10 cellular contexts compared by ENCODE assay signal in genomic region chr16:22370038-22370541, GRCh38. TPM values are rescaled to one million over a fixed set of nuclear protein-coding genes. Genes with fewer than 3 reads are reported as not detected.
A peak's percentile ranks its signal among the peaks of the same experiment; 100 is the strongest.
DNase-seq lines count a peak whose midpoint lies in the region; ATAC-seq, FAIRE-seq and TF ChIP-seq lines count a peak whose summit lies in the region.
"Had no signal": no experiment of that assay in that cellular context is flagged by ENCODE, and none has a peak within 500 bp of the region (broad histone marks: within the 10 kb centered on the region; RNA-seq: fewer than 3 reads in every experiment).

No MANE protein-coding gene starts in this region.

- 39% methylated on average over 1 of the region's 1 CpG for WGBS in right cardiac atrium
- 87% methylated on average over 1 of the region's 1 CpG for WGBS in HepG2 (ENCODE audit: low lambda C conversion rate)
- no CpG with 5 or more reads among the region's 1 CpG for WGBS in neuronal stem cell (ENCODE audit: extremely low coverage in 2 of 2, insufficient read length in 2 of 2, insufficient replicate concordance in 1 of 2), 2 donors

- TF ChIP-seq RAD21 in HepG2 (CRISPR knock-in tag; IDR thresholded peaks at IDR 0.05), result no peak

- H3K9me3 Mint-ChIP-seq in activated naive CD8-positive, alpha-beta T cell treated with anti-CD3 and anti-CD28 coated beads, Interleukin-2, amount 10 ng/mL, durations not matched to agents 7 days and 5 days, result peaks cover 6% of the 10 kb centered on the region

- TF ChIP-seq POLR2A in HepG2 (IDR thresholded peaks at IDR 0.05; ENCODE audit: insufficient read depth in 1 of 2, low read depth in 2 of 2, low read length in 2 of 2) (no peak; a peak in 1 of 4 replicates), vagina (IDR thresholded peaks at IDR 0.05) (no peak)

- H3K4me3 ChIP-seq in left ventricle myocardium inferior, result no peak overlapping the region
- no peak overlapping the region for H3K4me3 ChIP-seq in right cardiac atrium (ENCODE audit: low read length)
- peak overlapping the region; percentile 3 to 21 (median 6); a peak in 3 of 6 replicates for H3K4me3 ChIP-seq in HepG2 (replicated peaks in 1 of 3; ENCODE audit: insufficient read depth in 1 of 3, low read depth in 2 of 3, low read length in 3 of 3)
- H3K4me3 ChIP-seq in vagina, result no peak overlapping the region
- H3K4me3 ChIP-seq in neuronal stem cell (ENCODE audit: low read length in 2 of 2), result no peak overlapping the region
- H3K4me3 ChIP-seq: SJSA1 had no signal

- no peak for TF ChIP-seq EP300 in HepG2 (IDR thresholded peaks at IDR 0.05; ENCODE audit: low read depth in 2 of 2, low read length in 2 of 2)
- peak; percentile 17; the same call in 1 of the 2 replicates for TF ChIP-seq EP300 in HepG2 (CRISPR knock-in tag; IDR thresholded peaks at IDR 0.05; ENCODE audit: borderline replicate concordance)

- FAIRE-seq in HepG2 (lab: Jason Lieb, UNC), result no peak

- ATAC-seq in right cardiac atrium (no peak), HepG2 (no peak)
- no peak for ATAC-seq in activated naive CD8-positive, alpha-beta T cell treated with anti-CD3 and anti-CD28 coated beads, Interleukin-2, amount 10 ng/mL, durations not matched to agents 7 days and 5 days (ENCODE audit: low read depth)

- no peak overlapping the region for H3K4ac ChIP-seq in neuronal stem cell (ENCODE audit: low read length)

- no peak overlapping the region for H2BK5ac ChIP-seq in neuronal stem cell (ENCODE audit: low read length)

- H3K4me1 Mint-ChIP-seq in activated naive CD8-positive, alpha-beta T cell treated with anti-CD3 and anti-CD28 coated beads, Interleukin-2, amount 10 ng/mL, durations not matched to agents 7 days and 5 days, result peaks cover 52% of the 10 kb centered on the region

- H3K36me3 Mint-ChIP-seq in activated naive CD8-positive, alpha-beta T cell treated with anti-CD3 and anti-CD28 coated beads, Interleukin-2, amount 10 ng/mL, durations not matched to agents 7 days and 5 days, result peaks cover 17% of the 10 kb centered on the region

- H3K27ac ChIP-seq in left ventricle myocardium inferior (replicated peaks) (peak overlapping the region; percentile 49), right cardiac atrium (ENCODE audit: low read length) (no peak overlapping the region), HepG2 (ENCODE audit: extremely low read length, insufficient read depth, low read length) (peak overlapping the region; percentile 85), vagina (peak overlapping the region; percentile 45), neuronal stem cell (replicated peaks; ENCODE audit: low read length) (no peak overlapping the region)
- H3K27ac ChIP-seq: SJSA1 had no signal

- peak overlapping the region; percentile 63 for H3K27ac Mint-ChIP-seq in activated naive CD8-positive, alpha-beta T cell treated with anti-CD3 and anti-CD28 coated beads, Interleukin-2, amount 10 ng/mL, durations not matched to agents 7 days and 5 days

- H3K27me3 ChIP-seq in left ventricle myocardium inferior (ENCODE audit: low read depth) (no peaks in the 10 kb centered on the region), right cardiac atrium (ENCODE audit: control insufficient read depth, insufficient read depth) (no peaks in the 10 kb centered on the region), HepG2 (ENCODE audit: control insufficient read depth in 1 of 2, insufficient read depth in 2 of 2, low read length in 2 of 2) (no peaks in the 10 kb centered on the region; a peak in 1 of 5 replicates), vagina (no peaks in the 10 kb centered on the region), neuronal stem cell (ENCODE audit: control insufficient read depth in 3 of 3, insufficient read depth in 3 of 3, low read depth in 1 of 3, low read length in 3 of 3) (peaks cover 0 to 9% (median 0%) of the 10 kb centered on the region in 3 experiments)
- H3K27me3 ChIP-seq: SJSA1 had no signal

- H2AFZ ChIP-seq in HepG2 (ENCODE audit: low read length) (no peak overlapping the region), neuronal stem cell (ENCODE audit: low read length) (no peak overlapping the region)

- H3K27me3 Mint-ChIP-seq in activated naive CD8-positive, alpha-beta T cell treated with anti-CD3 and anti-CD28 coated beads, Interleukin-2, amount 10 ng/mL, durations not matched to agents 7 days and 5 days, result peaks cover under 1% of the 10 kb centered on the region

- H3K79me2 ChIP-seq in HepG2 (ENCODE audit: insufficient read depth, low read length), result peaks cover 94% of the 10 kb centered on the region

- no peak overlapping the region for H4K8ac ChIP-seq in neuronal stem cell (ENCODE audit: low read depth, low read length)

- H3K9me3 ChIP-seq in left ventricle myocardium inferior (replicated peaks) (no peaks in the 10 kb centered on the region), right cardiac atrium (ENCODE audit: control insufficient read depth, low read length) (no peaks in the 10 kb centered on the region), HepG2 (ENCODE audit: low read length) (no peaks in the 10 kb centered on the region), vagina (no peaks in the 10 kb centered on the region), neuronal stem cell (replicated peaks in 1 of 2; ENCODE audit: control insufficient read depth in 2 of 2, insufficient read depth in 1 of 2, low read depth in 1 of 2, low read length in 2 of 2) (no peaks in the 10 kb centered on the region)
- H3K9me3 ChIP-seq: SJSA1 had no signal

- no peak overlapping the region for H3K4me3 Mint-ChIP-seq in activated naive CD8-positive, alpha-beta T cell treated with anti-CD3 and anti-CD28 coated beads, Interleukin-2, amount 10 ng/mL, durations not matched to agents 7 days and 5 days

- CTCF ChIA-PET in HepG2 (lab: Yijun Ruan, JAX; ENCODE audit: low intra/inter-chr PET ratio, low total read pairs), result no interaction called here

- H3K23ac ChIP-seq in neuronal stem cell (ENCODE audit: low read depth, low read length, poor library complexity), result no peak overlapping the region

- peaks cover 48% of the 10 kb centered on the region for H4K20me1 ChIP-seq in HepG2 (ENCODE audit: insufficient read depth, low read length)

- H3K79me1 ChIP-seq in neuronal stem cell (ENCODE audit: low read depth, low read length), result no peaks in the 10 kb centered on the region

- no peak overlapping the region for H2BK120ac ChIP-seq in neuronal stem cell (ENCODE audit: low read depth, low read length)

- no peak overlapping the region for H2BK15ac ChIP-seq in neuronal stem cell (ENCODE audit: low read length)

- POLR2A ChIA-PET in activated naive CD8-positive, alpha-beta T cell treated with anti-CD3 and anti-CD28 coated beads, Interleukin-2, amount 10 ng/mL, durations not matched to agents 7 days and 5 days (lab: Charles Lee), result interaction anchor here (0.5 to 10.5 kb wide), 2 partner anchors 10 to 14 kb away, joined by 4 to 108 read pairs; no protein-coding TSS in a partner anchor
- POLR2A ChIA-PET in HepG2 (lab: Yijun Ruan, JAX), result interaction anchor here (1.0 to 2.4 kb wide), 5 partner anchors 12 to 1470 kb away, joined by 3 to 22 read pairs (median 6); partner anchors contain the start of genes DCUN1D3 and LYRM1

- H3K4me2 ChIP-seq in HepG2 (ENCODE audit: low read depth, low read length) (peak overlapping the region; percentile 97), neuronal stem cell (ENCODE audit: insufficient read depth, low read length, poor library complexity, severe bottlenecking) (no peak overlapping the region)

- H3K4me1 ChIP-seq in left ventricle myocardium inferior (peaks cover 55% of the 10 kb centered on the region), right cardiac atrium (ENCODE audit: control insufficient read depth, insufficient read depth, low read length) (peaks cover 6% of the 10 kb centered on the region), HepG2 (ENCODE audit: insufficient read depth, low read length) (peaks cover 72% of the 10 kb centered on the region), vagina (peaks cover 70% of the 10 kb centered on the region), neuronal stem cell (ENCODE audit: control insufficient read depth in 2 of 2, insufficient read depth in 1 of 2, low read depth in 1 of 2, low read length in 2 of 2) (peaks cover 0 to 7% of the 10 kb centered on the region in 2 donors)

- H3K36me3 ChIP-seq in left ventricle myocardium inferior (no peaks in the 10 kb centered on the region), HepG2 (replicated peaks in 1 of 2; ENCODE audit: control insufficient read depth in 1 of 2, insufficient read depth in 2 of 2, low read length in 2 of 2) (peaks cover 5 to 28% of the 10 kb centered on the region in 2 experiments; a peak in 4 of 5 replicates), vagina (no peaks in the 10 kb centered on the region), neuronal stem cell (replicated peaks in 1 of 2; ENCODE audit: control insufficient read depth in 2 of 2, insufficient read depth in 2 of 2, low read length in 2 of 2) (peaks cover 0 to under 1% of the 10 kb centered on the region in 2 donors)

- intact Hi-C loops in left ventricle myocardium inferior (cut with micrococcal nuclease), result no loop called here
- intact Hi-C loops in right cardiac atrium (cut with DNase I), result no loop called here
- intact Hi-C loops in HepG2 (cut with micrococcal nuclease; ENCODE audit: unreplicated experiment), result loop anchor here (2.0 to 5.0 kb wide), 3 partner anchors 17 to 173 kb away; no protein-coding TSS in a partner anchor
- intact Hi-C loops in vagina (cut with DNase I), result loop anchor here (10.0 kb wide), 1 partner anchor 165 kb away; the partner anchor contains the start of gene EEF2K

- H3K14ac ChIP-seq in neuronal stem cell (ENCODE audit: low read length), result no peak overlapping the region

- in situ Hi-C loops in HepG2 (cut with HindIII; ENCODE audit: extremely low pct_ligation_motif_present, low pct_unique_long_range_greater_than_20kb), result loop anchor here (10.0 kb wide), 1 partner anchor 65 kb away; no protein-coding TSS in a partner anchor

- H3K9ac ChIP-seq in HepG2 (ENCODE audit: insufficient read depth, low read depth, low read length) (peak overlapping the region; percentile 96; the same call in 1 of the 2 replicates), neuronal stem cell (ENCODE audit: low read depth, low read length, poor library complexity) (no peak overlapping the region)

- H2AK5ac ChIP-seq in neuronal stem cell (ENCODE audit: low read depth, low read length), result no peak overlapping the region

- BruUV-seq in HepG2 (replicated peaks; lab: Mats Ljungman, UMichigan), result no TSS peak

- H3K18ac ChIP-seq in neuronal stem cell (ENCODE audit: low read length), result no peak overlapping the region

- DNase-seq in left ventricle myocardium inferior (no peak), right cardiac atrium (no peak), HepG2 (ENCODE audit: low spot score) (peak; percentile 46), vagina (ENCODE audit: extremely low spot score in 2 of 2) (no peak), neuronal stem cell (ENCODE audit: low spot score) (no peak), NCI-H1694 treated with DMSO at 0.1 percent for 48 hours (lab: John Stamatoyannopoulos, UW) (no peak), hypothalamus (lab: John Stamatoyannopoulos, UW) (no peak)
- DNase-seq in activated naive CD8-positive, alpha-beta T cell treated with anti-CD3 and anti-CD28 coated beads, Interleukin-2, amount 10 ng/mL, durations not matched to agents 7 days and 5 days, result no peak
- DNase-seq: midbrain had no signal

- H4K91ac ChIP-seq in neuronal stem cell (ENCODE audit: low read depth, low read length, poor library complexity), result no peak overlapping the region

- no peak overlapping the region for H2BK12ac ChIP-seq in neuronal stem cell (ENCODE audit: low read length)

- TF ChIP-seq CTCF in left ventricle myocardium inferior (IDR thresholded peaks at IDR 0.05; ENCODE audit: borderline replicate concordance) (no peak), HepG2 (CRISPR knock-in tag; IDR thresholded peaks at IDR 0.05) (no peak), vagina (IDR thresholded peaks at IDR 0.05) (no peak)

RNA-seq across cellular contexts. Expression of gene CDR2, which starts 4.3 kb away (rescaled TPM):
- total RNA-seq in left ventricle myocardium inferior (6.8 TPM), right cardiac atrium (10 to 100 TPM in 1 of 4 donors, 1 to 10 TPM in 3; 9.4 to 19.2 (median 9.8) TPM), HepG2 (2016; rRNA removed; fragmentation: Illumina TruSeq; extraction: Trizol) (59.0 and 76.7 TPM in 2 replicates), vagina (33.9 TPM)
- polyA plus RNA-seq in right cardiac atrium (7.2 TPM), HepG2 (2011; rRNA removed) (67.5 and 78.9 TPM in 2 replicates)
- total RNA-seq in activated naive CD8-positive, alpha-beta T cell treated with anti-CD3 and anti-CD28 coated beads, Interleukin-2, amount 10 ng/mL, durations not matched to agents 7 days and 5 days, result 10 to 100 TPM; 42.2 to 48.6 TPM
- total RNA-seq in HepG2 (2016; cell fraction: cytosol; rRNA removed; fragmentation: Illumina TruSeq; extraction: Trizol; ENCODE audit: low read depth), result 20.7 and 23.8 TPM in 2 replicates
- total RNA-seq in HepG2 (2016; cell fraction: insoluble cytoplasmic fraction; rRNA removed; fragmentation: Illumina TruSeq; extraction: Trizol), result 60.0 and 73.9 TPM in 2 replicates
- 44.0 and 46.8 TPM in 2 replicates for total RNA-seq in HepG2 (2016; cell fraction: membrane; rRNA removed; fragmentation: Illumina TruSeq; extraction: Trizol)
- 34.8 and 41.9 TPM in 2 replicates for total RNA-seq in HepG2 (2016; cell fraction: nucleus; rRNA removed; fragmentation: Illumina TruSeq; extraction: Trizol)
- 60.0 and 71.4 TPM in 2 replicates for polyA plus RNA-seq in HepG2 (2011; cell fraction: cytosol; rRNA removed)
- polyA plus RNA-seq in HepG2 (2011; cell fraction: nucleus; rRNA removed), result 32.2 and 35.4 TPM in 2 replicates
- polyA plus RNA-seq in HepG2 (2012), result 42.9 and 53.6 TPM in 2 replicates
- polyA plus RNA-seq in HepG2 (2016; cell fraction: cytosol; fragmentation: Illumina TruSeq; extraction: Trizol; ENCODE audit: low read depth), result 9.2 and 11.4 TPM in 2 replicates
- 89.8 and 91.4 TPM in 2 replicates for polyA plus RNA-seq in HepG2 (2016; cell fraction: insoluble cytoplasmic fraction; fragmentation: Illumina TruSeq; extraction: Trizol; ENCODE audit: low read depth)
- 27.9 and 34.0 TPM in 2 replicates for polyA plus RNA-seq in HepG2 (2016; cell fraction: membrane; fragmentation: Illumina TruSeq; extraction: Trizol; ENCODE audit: low read depth)
- 73.8 and 74.1 TPM in 2 replicates for polyA plus RNA-seq in HepG2 (2016; cell fraction: nucleus; fragmentation: Illumina TruSeq; extraction: Trizol; ENCODE audit: insufficient read depth, low read depth)
- polyA minus RNA-seq in HepG2 (2011; rRNA and poly(A)+ RNA removed; ENCODE audit: low replicate concordance), result 12.4 and 45.2 TPM in 2 replicates
- polyA minus RNA-seq in HepG2 (2011; cell fraction: cytosol; rRNA and poly(A)+ RNA removed), result 55.0 and 56.7 TPM in 2 replicates
- polyA minus RNA-seq in HepG2 (2011; cell fraction: nucleus; rRNA and poly(A)+ RNA removed), result 52.0 and 54.7 TPM in 2 replicates
- polyA plus RNA-seq in neuronal stem cell (2013, experiment 1 of 2), result 17.4 TPM
- polyA plus RNA-seq in neuronal stem cell (2013, experiment 2 of 2), result 17.2 TPM

Comparison
In these comparisons a context has a peak if more than half of its experiments do, and no peak if none do; other contexts are left out.
1. H3K27ac ChIP-seq: peak in left ventricle myocardium inferior (single experiment), HepG2 (single experiment) and vagina (single experiment); none in right cardiac atrium (single experiment) and neuronal stem cell (single experiment).
2. H3K4me3 ChIP-seq: peak in HepG2 (3 of 3); none in left ventricle myocardium inferior (single experiment), right cardiac atrium (single experiment), vagina (0 of 2) and neuronal stem cell (0 of 2).
3. intact Hi-C loops: an anchor here in HepG2 (2.0 to 5.0 kb wide) and vagina (10.0 kb wide); none called in left ventricle myocardium inferior and right cardiac atrium.